Comparison of ENCODE assay signal across 15 cellular contexts in the genomic region with DNA sequence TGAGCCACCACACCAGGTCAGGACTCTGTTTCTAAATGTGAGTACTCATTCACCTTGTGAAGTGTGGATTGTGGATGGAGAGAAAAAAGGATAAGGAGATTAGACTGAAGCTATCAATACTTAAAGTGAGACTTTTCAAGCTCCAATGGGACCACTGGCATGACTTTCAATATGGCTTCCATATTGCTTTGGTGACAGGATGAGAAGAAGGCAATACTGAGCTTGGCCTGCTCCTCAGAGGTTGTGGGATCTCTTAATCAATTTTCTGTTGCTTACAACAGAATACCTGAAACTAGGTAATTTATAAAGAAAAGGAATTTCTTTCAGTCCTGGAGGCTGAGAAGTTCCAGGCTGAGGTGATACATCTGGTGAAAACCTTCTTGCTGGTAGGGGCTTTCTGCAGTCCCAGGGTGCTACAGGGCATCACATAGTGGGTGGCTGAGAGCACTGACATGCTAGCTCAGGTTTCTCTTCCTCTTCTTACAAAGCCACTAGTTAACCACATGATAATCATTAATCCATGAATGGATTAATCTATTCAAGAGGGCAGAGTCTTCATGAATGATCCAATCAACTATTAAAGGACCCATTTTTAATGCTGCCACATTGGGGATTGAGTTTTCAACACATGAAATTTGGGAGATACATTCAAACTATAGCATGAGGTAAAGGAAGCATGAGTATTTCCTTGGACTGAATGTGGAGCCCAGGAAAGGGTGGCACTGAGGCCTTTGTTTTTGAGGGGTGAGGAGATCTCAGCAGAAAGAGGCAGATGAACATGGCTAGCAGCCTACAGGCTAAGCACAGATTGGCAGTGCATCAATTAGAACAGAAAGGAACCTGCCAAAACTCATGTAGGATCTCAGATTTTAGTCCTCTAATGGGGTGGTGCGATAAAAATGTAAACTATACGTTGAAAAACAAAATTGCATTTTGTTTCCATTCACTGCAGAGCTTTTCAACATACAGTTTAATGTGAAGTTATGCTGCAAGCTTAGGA.
DNase-seq lines count a peak whose midpoint lies in the region; ATAC-seq and TF ChIP-seq lines count a peak whose summit lies in the region.
"Had no signal": no experiment of that assay in that cellular context is flagged by ENCODE, and none has a peak within 500 bp of the region (broad histone marks: within the 10 kb centered on the region; RNA-seq: fewer than 3 reads in every experiment).

No MANE protein-coding gene starts in this region.

- no peak overlapping the region for H3K4me3 Mint-ChIP-seq in CD8-positive, alpha-beta T cell
- no peak overlapping the region for H3K4me3 Mint-ChIP-seq in T-cell
- H3K4me3 Mint-ChIP-seq: activated CD8-positive, alpha-beta memory T cell treated with anti-CD3 and anti-CD28 coated beads, Interleukin-2, amount 10 ng/mL, durations not matched to agents 7 days and 5 days; CD8-positive, alpha-beta memory T cell had no signal

- no peaks in the 10 kb centered on the region for H3K9me3 ChIP-seq in CD8-positive, alpha-beta T cell (ENCODE audit: low read length)
- H3K9me3 ChIP-seq in tibial artery, result no peaks in the 10 kb centered on the region
- H3K9me3 ChIP-seq: prostate gland had no signal

- H3K9me3 Mint-ChIP-seq in CD8-positive, alpha-beta T cell, result no peaks in the 10 kb centered on the region
- H3K9me3 Mint-ChIP-seq in T-cell, result no peaks in the 10 kb centered on the region

- H3K27ac ChIP-seq in CD8-positive, alpha-beta T cell (ENCODE audit: low read depth, low read length), result no peak overlapping the region
- H3K27ac ChIP-seq in tibial artery, result no peak overlapping the region
- H3K27ac ChIP-seq: prostate gland had no signal

- no peaks in the 10 kb centered on the region for H3K27me3 Mint-ChIP-seq in CD8-positive, alpha-beta T cell (ENCODE audit: low read depth)
- no peaks in the 10 kb centered on the region for H3K27me3 Mint-ChIP-seq in T-cell
- H3K27me3 Mint-ChIP-seq: activated CD8-positive, alpha-beta memory T cell treated with anti-CD3 and anti-CD28 coated beads, Interleukin-2, amount 10 ng/mL, durations not matched to agents 7 days and 5 days; CD8-positive, alpha-beta memory T cell had no signal

- no peaks in the 10 kb centered on the region for H3K4me1 Mint-ChIP-seq in CD8-positive, alpha-beta T cell (ENCODE audit: low read depth)
- no peaks in the 10 kb centered on the region for H3K4me1 Mint-ChIP-seq in T-cell
- H3K4me1 Mint-ChIP-seq: activated CD8-positive, alpha-beta memory T cell treated with anti-CD3 and anti-CD28 coated beads, Interleukin-2, amount 10 ng/mL, durations not matched to agents 7 days and 5 days; CD8-positive, alpha-beta memory T cell had no signal

- no peaks in the 10 kb centered on the region for H3K4me1 ChIP-seq in CD8-positive, alpha-beta T cell (ENCODE audit: insufficient read depth, low read length)
- H3K4me1 ChIP-seq in tibial artery, result no peaks in the 10 kb centered on the region
- H3K4me1 ChIP-seq: prostate gland had no signal

- no peaks in the 10 kb centered on the region for H3K36me3 Mint-ChIP-seq in CD8-positive, alpha-beta T cell
- peaks cover 3% of the 10 kb centered on the region for H3K36me3 Mint-ChIP-seq in T-cell
- H3K36me3 Mint-ChIP-seq: activated CD8-positive, alpha-beta memory T cell treated with anti-CD3 and anti-CD28 coated beads, Interleukin-2, amount 10 ng/mL, durations not matched to agents 7 days and 5 days had no signal

- ATAC-seq in GM18909 (IDR thresholded peaks at IDR 0.05; ENCODE audit: poor library complexity, unreplicated experiment) (peak; percentile 100), GM21723 (IDR thresholded peaks at IDR 0.05; ENCODE audit: unreplicated experiment) (peak; percentile 97), HG03108 (IDR thresholded peaks at IDR 0.05; ENCODE audit: unreplicated experiment) (peak; percentile 99), left lobe of liver (no peak), T-cell (replicated peaks in 1 of 4) (no peak)
- ATAC-seq in CD8-positive, alpha-beta T cell, result no peak
- ATAC-seq: activated CD8-positive, alpha-beta memory T cell treated with anti-CD3 and anti-CD28 coated beads, Interleukin-2, amount 10 ng/mL, durations not matched to agents 7 days and 5 days had no signal

- CTCF ChIA-PET in CD8-positive, alpha-beta T cell (lab: Charles Lee), result no interaction called here
- CTCF ChIA-PET in T-cell (lab: Charles Lee), result no interaction called here

- intact Hi-C loops in CD8-positive, alpha-beta T cell (cut with DNase I, micrococcal nuclease), result no loop called here
- intact Hi-C loops in tibial artery (cut with DNase I; ENCODE audit: low total_unique reads), result no loop called here

- H3K4me3 ChIP-seq in epithelial cell of proximal tubule (ENCODE audit: low read depth, low read length) (no peak overlapping the region), tibial artery (no peak overlapping the region)
- no peak overlapping the region for H3K4me3 ChIP-seq in CD8-positive, alpha-beta T cell (ENCODE audit: low read depth, low read length)
- H3K4me3 ChIP-seq: prostate gland had no signal

- POLR2A ChIA-PET in CD8-positive, alpha-beta T cell (lab: Charles Lee), result no interaction called here
- POLR2A ChIA-PET in T-cell (lab: Charles Lee), result interaction anchor here in 1 of 2 donors (0.5 kb wide), 1 partner anchor 160 kb away, joined by 3 read pairs; no protein-coding TSS in a partner anchor

- DNase-seq in epithelial cell of proximal tubule (ENCODE audit: low read depth) (peak; percentile 37), tibial artery (no peak), left lobe of liver (ENCODE audit: low spot score) (no peak), T-cell (no peak)
- no peak for DNase-seq in CD8-positive, alpha-beta T cell
- DNase-seq: activated CD8-positive, alpha-beta memory T cell treated with anti-CD3 and anti-CD28 coated beads, Interleukin-2, amount 10 ng/mL, durations not matched to agents 7 days and 5 days; CD8-positive, alpha-beta memory T cell; effector memory CD4-positive, alpha-beta T cell; glutamatergic neuron; NCI-H1417 treated with DMSO at 0.1 percent for 48 hours; NK-92 treated with Interleukin-12 subunit alpha and Interleukin-12 subunit beta, amount 100 ng/mL, for 24 hours had no signal

- H3K36me3 ChIP-seq in CD8-positive, alpha-beta T cell (ENCODE audit: insufficient read depth, low read length), result no peaks in the 10 kb centered on the region
- H3K36me3 ChIP-seq in tibial artery, result no peaks in the 10 kb centered on the region
- H3K36me3 ChIP-seq: prostate gland had no signal

- no peaks in the 10 kb centered on the region for H3K27me3 ChIP-seq in CD8-positive, alpha-beta T cell (ENCODE audit: insufficient read depth, low read length)
- H3K27me3 ChIP-seq in tibial artery, result no peaks in the 10 kb centered on the region

- H3K27ac Mint-ChIP-seq in CD8-positive, alpha-beta T cell, result no peak overlapping the region
- H3K27ac Mint-ChIP-seq in T-cell, result no peak overlapping the region
- H3K27ac Mint-ChIP-seq: activated CD8-positive, alpha-beta memory T cell treated with anti-CD3 and anti-CD28 coated beads, Interleukin-2, amount 10 ng/mL, durations not matched to agents 7 days and 5 days; CD8-positive, alpha-beta memory T cell had no signal

- TF ChIP-seq CTCF in epithelial cell of proximal tubule (conservative IDR thresholded peaks at IDR 0.05; ENCODE audit: low read depth, low read length) (no peak), tibial artery (IDR thresholded peaks at IDR 0.05) (no peak)
- TF ChIP-seq CTCF in CD8-positive, alpha-beta T cell (IDR thresholded peaks at IDR 0.05), result no peak

Comparison
In these comparisons a context has a peak if more than half of its experiments do, and no peak if none do; other contexts are left out.
1. ATAC-seq: peak in GM18909 (single experiment), GM21723 (single experiment) and HG03108 (single experiment); none in CD8-positive, alpha-beta T cell (single experiment), left lobe of liver (single experiment) and T-cell (0 of 4).